ENCODE assay signal across 26 cellular contexts in genomic region chr5:102818345-102818744, GRCh38.
A peak's percentile ranks its signal among the peaks of the same experiment; 100 is the strongest.
DNase-seq lines count a peak whose midpoint lies in the region; ATAC-seq and TF ChIP-seq lines count a peak whose summit lies in the region.
"Had no signal": no experiment of that assay in that cellular context is flagged by ENCODE, and none has a peak within 500 bp of the region (broad histone marks: within the 10 kb centered on the region; RNA-seq: fewer than 3 reads in every experiment).

No MANE protein-coding gene starts in this region.

- peaks cover 6% of the 10 kb centered on the region for H3K9me3 Mint-ChIP-seq in glutamatergic neuron (ENCODE audit: unreplicated experiment)
- H3K9me3 Mint-ChIP-seq: CD8-positive, alpha-beta memory T cell; IgD-negative memory B cell had no signal

- H3K4me1 Mint-ChIP-seq in glutamatergic neuron (ENCODE audit: low read depth, unreplicated experiment) = peaks cover 61% of the 10 kb centered on the region

- peaks cover 51 to 58% of the 10 kb centered on the region in 2 donors for H3K4me1 ChIP-seq in gastrocnemius medialis
- peaks cover 1% of the 10 kb centered on the region for H3K4me1 ChIP-seq in ovary (ENCODE audit: insufficient read depth)

- TF ChIP-seq EP300 in ovary (IDR thresholded peaks at IDR 0.05) = no peak

- no peaks in the 10 kb centered on the region for H3K36me3 ChIP-seq in gastrocnemius medialis
- no peaks in the 10 kb centered on the region for H3K36me3 ChIP-seq in ovary
- H3K36me3 ChIP-seq: BE2C, SJSA1 had no signal

- DNase-seq in Right ventricle myocardium superior (no peak), left cardiac atrium (no peak), NCI-H69 (lab: John Stamatoyannopoulos, UW) (peak; percentile 40), glutamatergic neuron (no peak), gastrocnemius medialis (no peak), NCI-H2227 treated with DMSO at 0.1 percent for 48 hours (lab: John Stamatoyannopoulos, UW) (no peak), NOMO-1 treated with dmso at 0.1 percent for 144 hours (lab: John Stamatoyannopoulos, UW; ENCODE audit: unreplicated experiment) (no peak), ovary (no peak)
- DNase-seq: 8988T; ACHN; BE2C; CD8-positive, alpha-beta memory T cell; DMS153; NCI-H1092; NCI-H1417 treated with DMSO at 0.1 percent for 48 hours; NCI-H1694 treated with DMSO at 0.1 percent for 48 hours; NCI-H2081 treated with DMSO at 0.1 percent for 48 hours; NCI-H2171; NCI-H345; NCI-H510A treated with DMSO at 0.1 percent for 48 hours; NCI-H748 treated with DMSO at 0.1 percent for 48 hours; PC-9 had no signal

- H3K27me3 Mint-ChIP-seq in glutamatergic neuron (ENCODE audit: unreplicated experiment) = no peaks in the 10 kb centered on the region
- H3K27me3 Mint-ChIP-seq: CD8-positive, alpha-beta memory T cell; IgD-negative memory B cell had no signal

- H3K27me3 ChIP-seq in gastrocnemius medialis (no peaks in the 10 kb centered on the region), ovary (no peaks in the 10 kb centered on the region)
- H3K27me3 ChIP-seq: BE2C, SJSA1 had no signal

- WGBS in ovary, 3 donors = 79 to 91% (median 91%) methylated on average over 1 of the region's 1 CpG

- H3K4me3 Mint-ChIP-seq in glutamatergic neuron (ENCODE audit: unreplicated experiment) = peak overlapping the region; percentile 44
- H3K4me3 Mint-ChIP-seq: CD14-positive monocyte; CD8-positive, alpha-beta memory T cell; IgD-negative memory B cell had no signal

- H3K9me3 ChIP-seq in gastrocnemius medialis (no peaks in the 10 kb centered on the region), ovary (no peaks in the 10 kb centered on the region)
- H3K9me3 ChIP-seq: BE2C, SJSA1 had no signal

- in situ Hi-C loops in gastrocnemius medialis (cut with MboI; ENCODE audit: low sequenced_read_pairs in 4 of 4) = no loop called here

- H3K36me3 Mint-ChIP-seq in glutamatergic neuron (ENCODE audit: unreplicated experiment) = no peaks in the 10 kb centered on the region
- H3K36me3 Mint-ChIP-seq: CD14-positive monocyte, IgD-negative memory B cell had no signal

- intact Hi-C loops in Right ventricle myocardium superior (cut with DNase I) = no loop called here
- intact Hi-C loops in left cardiac atrium (cut with DNase I) = no loop called here
- intact Hi-C loops in gastrocnemius medialis (cut with DNase I; ENCODE audit: low total_unique reads) = loop anchor here (2.0 kb wide), 1 partner anchor 20 kb away; no protein-coding TSS in a partner anchor
- intact Hi-C loops in ovary (cut with DNase I) = no loop called here

- peak overlapping the region; percentile 96 for H3K27ac Mint-ChIP-seq in glutamatergic neuron (ENCODE audit: unreplicated experiment)
- H3K27ac Mint-ChIP-seq: CD14-positive monocyte; CD8-positive, alpha-beta memory T cell; IgD-negative memory B cell had no signal

- no peak for TF ChIP-seq POLR2A in gastrocnemius medialis (IDR thresholded peaks at IDR 0.05)
- TF ChIP-seq POLR2A in ovary (IDR thresholded peaks at IDR 0.05) = no peak

- TF ChIP-seq CTCF in glutamatergic neuron (IDR thresholded peaks at IDR 0.05; ENCODE audit: partially characterized antibody, unreplicated experiment) (no peak), gastrocnemius medialis (IDR thresholded peaks at IDR 0.05 in 4 of 5, conservative IDR thresholded peaks at IDR 0.05 in 1 of 5) (no peak), ovary (IDR thresholded peaks at IDR 0.05) (no peak)

- ATAC-seq in Right ventricle myocardium superior (ENCODE audit: poor library complexity) = peak; percentile 34
- no peak for ATAC-seq in left cardiac atrium
- ATAC-seq in gastrocnemius medialis = peak; percentile 80 to 87
- ATAC-seq: Right ventricle myocardium inferior had no signal

- H3K27ac ChIP-seq in gastrocnemius medialis (peak overlapping the region; percentile 48 to 64 (median 50)), ovary (no peak overlapping the region)
- H3K27ac ChIP-seq: PC-9, SJSA1 had no signal

- H3K4me3 ChIP-seq in gastrocnemius medialis (peak overlapping the region in 1 of 4 donors; percentile 7), ovary (no peak overlapping the region)
- H3K4me3 ChIP-seq: PC-9, SJSA1 had no signal

Comparison
In these comparisons a context has a peak if more than half of its experiments do, and no peak if none do; other contexts are left out.
1. ATAC-seq: peak in Right ventricle myocardium superior (single experiment) and gastrocnemius medialis (2 of 2); none in left cardiac atrium (0 of 2).
2. H3K27ac ChIP-seq: peak in gastrocnemius medialis (4 of 4); none in ovary (0 of 2).